In the genomic region with DNA sequence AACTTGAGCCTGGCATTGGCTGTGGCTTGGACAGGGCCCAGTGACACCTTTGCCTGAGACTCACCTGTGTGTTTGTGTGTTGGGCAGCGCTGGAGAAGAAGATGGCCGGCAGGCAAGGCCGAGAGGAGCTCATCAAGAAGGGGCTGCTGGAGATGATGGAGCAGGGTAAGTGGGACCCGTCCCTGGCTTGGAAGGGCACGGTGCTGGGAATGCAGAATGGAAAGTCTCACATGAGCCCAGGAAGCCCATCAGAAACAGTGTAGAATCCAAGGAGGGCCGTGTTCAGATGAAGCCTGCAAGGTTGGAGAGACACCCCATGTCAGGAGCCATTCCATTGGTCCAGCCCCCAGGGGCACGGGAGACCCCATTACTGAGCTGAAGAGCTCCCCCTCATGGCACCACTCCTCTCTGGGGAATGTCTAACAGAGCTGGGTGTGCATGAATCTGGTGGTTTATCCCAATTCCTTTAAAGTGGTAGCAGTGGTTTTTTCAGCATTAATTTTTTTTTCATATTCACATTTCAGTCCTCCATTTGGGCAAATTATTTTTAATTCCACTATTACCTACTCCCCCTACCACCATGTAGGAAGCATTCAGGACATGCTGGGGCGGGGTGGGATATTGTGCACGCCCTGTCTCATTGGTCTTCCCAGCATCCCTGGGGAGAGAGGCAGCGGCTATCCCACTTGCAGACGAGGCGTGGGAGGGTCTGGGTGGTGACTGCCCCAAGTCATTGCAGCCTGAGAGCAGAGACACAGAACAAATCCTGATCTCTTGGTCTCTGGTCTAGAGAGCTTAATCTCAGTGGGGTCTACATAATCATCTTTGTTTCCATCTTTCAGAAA, we compare ENCODE assay signal across 16 cellular contexts.
A peak's percentile ranks its signal among the peaks of the same experiment; 100 is the strongest.
DNase-seq lines count a peak whose midpoint lies in the region; ATAC-seq and TF ChIP-seq lines count a peak whose summit lies in the region.
"Had no signal": no experiment of that assay in that cellular context is flagged by ENCODE, and none has a peak within 500 bp of the region (broad histone marks: within the 10 kb centered on the region; RNA-seq: fewer than 3 reads in every experiment).

No MANE protein-coding gene starts in this region.

- no peaks in the 10 kb centered on the region for H3K9me3 ChIP-seq in BLaER1 treated with 17β-estradiol and CSF1 and Interleukin-3, amounts not matched to agents 10 nM and 100 nM (replicated peaks in 1 of 11)
- H3K9me3 ChIP-seq in H9 (ENCODE audit: control insufficient read depth, low read depth, low read length) (no peaks in the 10 kb centered on the region), neuronal stem cell (replicated peaks in 1 of 2; ENCODE audit: control insufficient read depth in 2 of 2, insufficient read depth in 1 of 2, low read depth in 1 of 2, low read length in 2 of 2) (no peaks in the 10 kb centered on the region)

- H4K91ac ChIP-seq in H9 (ENCODE audit: insufficient read length, low read depth, low read length), result no peak overlapping the region
- no peak overlapping the region for H4K91ac ChIP-seq in neuronal stem cell (ENCODE audit: low read depth, low read length, poor library complexity)

- peaks cover 0 to 82% of the 10 kb centered on the region in 2 experiments; a peak in 2 of 5 replicates for H3K9me3 Mint-ChIP-seq in H9
- H3K9me3 Mint-ChIP-seq in chondrocyte (ENCODE audit: low read depth), result no peaks in the 10 kb centered on the region

- peak overlapping the region in 1 of 3 experiments; percentile 48; a peak in 1 of 7 replicates for H3K27ac Mint-ChIP-seq in H9
- H3K27ac Mint-ChIP-seq in chondrocyte (ENCODE audit: unreplicated experiment), result no peak overlapping the region

- no peaks in the 10 kb centered on the region for H3K23me2 ChIP-seq in H9 (ENCODE audit: insufficient read length, low read depth, low read length, poor library complexity, severe bottlenecking)

- H2BK5ac ChIP-seq in H9 (ENCODE audit: insufficient read length, low read length) (no peak overlapping the region), neuronal stem cell (ENCODE audit: low read length) (no peak overlapping the region)

- H3K4me3 ChIP-seq in BLaER1 treated with 17β-estradiol and CSF1 and Interleukin-3, amounts not matched to agents 10 nM and 100 nM, result no peak overlapping the region
- H3K4me3 ChIP-seq in neuronal stem cell (ENCODE audit: low read length in 2 of 2), result no peak overlapping the region

- H3K4me1 Mint-ChIP-seq in H9, result peaks cover 0 to 3% of the 10 kb centered on the region in 2 experiments; a peak in 1 of 4 replicates
- no peaks in the 10 kb centered on the region for H3K4me1 Mint-ChIP-seq in chondrocyte (ENCODE audit: low read depth)

- no CpG with 5 or more reads among the region's 12 CpGs for WGBS in H9 (ENCODE audit: extremely low coverage, insufficient read length, low lambda C conversion rate)
- WGBS in neuronal stem cell (ENCODE audit: extremely low coverage in 2 of 2, insufficient read length in 2 of 2, insufficient replicate concordance in 1 of 2), 2 donors, result no CpG with 5 or more reads among the region's 12 CpGs

- H2AFZ ChIP-seq in H9 (ENCODE audit: low read length) (no peak overlapping the region), neuronal stem cell (ENCODE audit: low read length) (no peak overlapping the region)

- no peak overlapping the region for H4K5ac ChIP-seq in H9 (ENCODE audit: insufficient read length, low read depth, low read length)

- H3K36me3 Mint-ChIP-seq in H9 (ENCODE audit: insufficient read depth in 1 of 3, low read depth in 3 of 3), result no peaks in the 10 kb centered on the region; a peak in 1 of 7 replicates
- H3K36me3 Mint-ChIP-seq in chondrocyte (ENCODE audit: low read depth), result no peaks in the 10 kb centered on the region

- H3K79me1 ChIP-seq in H9 (ENCODE audit: insufficient read depth, low read depth, low read length, poor library complexity, severe bottlenecking), result no peaks in the 10 kb centered on the region
- no peaks in the 10 kb centered on the region for H3K79me1 ChIP-seq in neuronal stem cell (ENCODE audit: low read depth, low read length)

- TF ChIP-seq CTCF in H9 (conservative IDR thresholded peaks at IDR 0.05) (peak; percentile 22; the same call in 1 of the 3 replicates), chondrocyte (IDR thresholded peaks at IDR 0.05) (no peak)

- H2BK15ac ChIP-seq in H9 (ENCODE audit: low read depth, low read length) (no peak overlapping the region), neuronal stem cell (ENCODE audit: low read length) (no peak overlapping the region)

- peak overlapping the region in 2 of 11 experiments; percentile 13 to 34; a peak in 2 of 22 replicates for H3K27ac ChIP-seq in BLaER1 treated with 17β-estradiol and CSF1 and Interleukin-3, amounts not matched to agents 10 nM and 100 nM
- H3K27ac ChIP-seq in H9 (ENCODE audit: insufficient read length, low read depth, low read length) (no peak overlapping the region), neuronal stem cell (replicated peaks; ENCODE audit: low read length) (no peak overlapping the region)

- ATAC-seq in HG02981 (IDR thresholded peaks at IDR 0.05; ENCODE audit: unreplicated experiment) (no peak), GM21423 (IDR thresholded peaks at IDR 0.05; ENCODE audit: unreplicated experiment) (no peak)
- ATAC-seq: HepG2 had no signal

- H3K4ac ChIP-seq in H9 (ENCODE audit: low read depth, low read length) (no peak overlapping the region), neuronal stem cell (ENCODE audit: low read length) (no peak overlapping the region)

- DNase-seq in H9, result no peak
- peak; percentile 68 for DNase-seq in chondrocyte (ENCODE audit: low spot score)
- no peak for DNase-seq in neuronal stem cell (ENCODE audit: low spot score)
- DNase-seq in AML-193 (lab: John Stamatoyannopoulos, UW), result no peak
- no peak for DNase-seq in NCI-H1930 (lab: John Stamatoyannopoulos, UW)
- DNase-seq: GOT3, KBM-7, NCI-H1048, NCI-H1436 treated with DMSO at 0.1 percent for 48 hours, NCI-H2029 treated with DMSO at 0.1 percent for 48 hours, NCI-H2171, NCI-H526 had no signal

- H3K4me2 ChIP-seq in BLaER1 treated with 17β-estradiol and CSF1 and Interleukin-3, amounts not matched to agents 10 nM and 100 nM, result peak overlapping the region in 9 of 11 experiments; percentile 82 to 99 (median 92); a peak in 18 of 22 replicates
- no peak overlapping the region for H3K4me2 ChIP-seq in H9 (ENCODE audit: insufficient read depth, insufficient read length, low read length)
- no peak overlapping the region for H3K4me2 ChIP-seq in neuronal stem cell (ENCODE audit: insufficient read depth, low read length, poor library complexity, severe bottlenecking)

- H3K14ac ChIP-seq in H9 (ENCODE audit: insufficient read depth, low read length) (no peak overlapping the region; the same call in 1 of the 2 replicates), neuronal stem cell (ENCODE audit: low read length) (no peak overlapping the region)

- H3K23ac ChIP-seq in H9 (ENCODE audit: insufficient read length, low read depth, low read length) (no peak overlapping the region), neuronal stem cell (ENCODE audit: low read depth, low read length, poor library complexity) (no peak overlapping the region)

- H3T11ph ChIP-seq in H9 (ENCODE audit: low read length), result no peak overlapping the region

- H3K27me3 ChIP-seq in BLaER1 treated with 17β-estradiol and CSF1 and Interleukin-3, amounts not matched to agents 10 nM and 100 nM, result peaks cover 0 to 92% (median 0%) of the 10 kb centered on the region in 11 experiments; a peak in 4 of 22 replicates
- peaks cover 12% of the 10 kb centered on the region; the same call in 1 of the 2 replicates for H3K27me3 ChIP-seq in H9 (ENCODE audit: insufficient read depth, low read length)
- H3K27me3 ChIP-seq in neuronal stem cell (ENCODE audit: control insufficient read depth in 3 of 3, insufficient read depth in 3 of 3, low read depth in 1 of 3, low read length in 3 of 3), result peaks cover 0 to 51% (median 12%) of the 10 kb centered on the region in 3 experiments

- peaks cover 52% of the 10 kb centered on the region for H3K27me3 Mint-ChIP-seq in H9 (ENCODE audit: low read depth)
- peaks cover 34% of the 10 kb centered on the region for H3K27me3 Mint-ChIP-seq in chondrocyte (ENCODE audit: low read depth)

- H4K20me1 ChIP-seq in BLaER1 treated with 17β-estradiol and CSF1 and Interleukin-3, amounts not matched to agents 10 nM and 100 nM, result peaks cover 16 to 100% (median 49%) of the 10 kb centered on the region in 11 experiments; a peak in 20 of 22 replicates
- H4K20me1 ChIP-seq in H9 (ENCODE audit: control insufficient read depth, insufficient read depth, insufficient read length), result no peaks in the 10 kb centered on the region

- peaks cover 37 to 100% (median 100%) of the 10 kb centered on the region in 10 experiments for H3K4me1 ChIP-seq in BLaER1 treated with 17β-estradiol and CSF1 and Interleukin-3, amounts not matched to agents 10 nM and 100 nM
- H3K4me1 ChIP-seq in H9 (ENCODE audit: insufficient read depth, low read length) (no peaks in the 10 kb centered on the region), neuronal stem cell (ENCODE audit: control insufficient read depth in 2 of 2, insufficient read depth in 1 of 2, low read depth in 1 of 2, low read length in 2 of 2) (peaks cover 0 to 8% of the 10 kb centered on the region in 2 donors)

- H3K79me2 ChIP-seq in H9 (ENCODE audit: insufficient read depth, low read length), result no peaks in the 10 kb centered on the region

- H2BK120ac ChIP-seq in H9 (ENCODE audit: low read depth, low read length, poor library complexity, severe bottlenecking) (no peak overlapping the region), neuronal stem cell (ENCODE audit: low read depth, low read length) (no peak overlapping the region)

- H4K8ac ChIP-seq in H9 (replicated peaks; ENCODE audit: insufficient read length, low read depth, low read length), result no peak overlapping the region
- H4K8ac ChIP-seq in neuronal stem cell (ENCODE audit: low read depth, low read length), result no peak overlapping the region

- H3K36me3 ChIP-seq in BLaER1 treated with 17β-estradiol and CSF1 and Interleukin-3, amounts not matched to agents 10 nM and 100 nM, result peaks cover 0 to 86% (median 47%) of the 10 kb centered on the region in 11 experiments; a peak in 12 of 22 replicates
- H3K36me3 ChIP-seq in neuronal stem cell (replicated peaks in 1 of 2; ENCODE audit: control insufficient read depth in 2 of 2, insufficient read depth in 2 of 2, low read length in 2 of 2), result no peaks in the 10 kb centered on the region

- H3K18ac ChIP-seq in H9 (ENCODE audit: insufficient read length, low read depth, low read length) (no peak overlapping the region), neuronal stem cell (ENCODE audit: low read length) (no peak overlapping the region)

- H2BK20ac ChIP-seq in H9 (ENCODE audit: low read depth, low read length, poor library complexity, severe bottlenecking), result no peak overlapping the region

- H3K56ac ChIP-seq in H9 (ENCODE audit: insufficient read length, low read depth, low read length), result no peak overlapping the region

- no peak overlapping the region for H3K4me3 Mint-ChIP-seq in H9
- H3K4me3 Mint-ChIP-seq in chondrocyte (ENCODE audit: unreplicated experiment), result no peak overlapping the region

- H2BK12ac ChIP-seq in H9 (ENCODE audit: insufficient read length, low read depth, low read length) (no peak overlapping the region), neuronal stem cell (ENCODE audit: low read length) (no peak overlapping the region)

- H2AK5ac ChIP-seq in H9 (ENCODE audit: insufficient read length, low read length) (no peak overlapping the region), neuronal stem cell (ENCODE audit: low read depth, low read length) (peak overlapping the region; percentile 4)

- 0 out of 22 replicates have a peak overlapping the region, but pooled peaks of 2 of the 11 experiments have one; percentile 8 to 54 for H3K9ac ChIP-seq in BLaER1 treated with 17β-estradiol and CSF1 and Interleukin-3, amounts not matched to agents 10 nM and 100 nM
- no peak overlapping the region for H3K9ac ChIP-seq in H9 (ENCODE audit: extremely low read depth, insufficient read length, low read length)
- no peak overlapping the region for H3K9ac ChIP-seq in neuronal stem cell (ENCODE audit: low read depth, low read length, poor library complexity)

Comparison
In these comparisons a context has a peak if more than half of its experiments do, and no peak if none do; other contexts are left out.
1. H3K4me2 ChIP-seq: peak in BLaER1 treated with 17β-estradiol and CSF1 and Interleukin-3, amounts not matched to agents 10 nM and 100 nM (9 of 11); none in H9 (single experiment) and neuronal stem cell (single experiment).